In the genomic region with DNA sequence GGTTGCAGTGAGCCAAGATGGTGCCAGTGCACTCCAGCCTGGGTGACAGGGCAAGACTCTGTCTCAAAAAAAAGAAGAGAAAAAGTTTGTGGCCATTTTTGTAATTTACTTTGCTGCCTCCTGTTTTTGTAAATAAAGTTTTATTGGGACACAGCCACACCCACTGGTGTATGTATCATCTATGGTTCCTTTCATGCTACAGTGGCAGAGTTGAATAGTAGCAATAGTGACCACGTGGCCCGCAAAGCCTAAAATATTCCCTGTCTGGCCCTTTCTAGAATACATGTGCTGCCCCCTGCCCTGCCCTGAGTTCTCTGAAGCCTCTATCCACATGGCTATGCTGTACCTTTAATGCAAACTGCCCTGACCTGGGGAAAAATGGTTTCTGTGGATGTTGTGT, we compare ENCODE assay signal across 35 cellular contexts.
"Had no signal": no experiment of that assay in that cellular context is flagged by ENCODE, and none has a peak within 500 bp of the region (broad histone marks: within the 10 kb centered on the region; RNA-seq: fewer than 3 reads in every experiment).

No MANE protein-coding gene starts in this region.

- H3K4me3 ChIP-seq: adrenal gland, body of pancreas, colonic mucosa had no signal

- H3K36me3 ChIP-seq: adrenal gland, colonic mucosa, WERI-Rb-1 had no signal

- H3K4me1 ChIP-seq: adrenal gland, body of pancreas, colonic mucosa had no signal

- H3K36me3 Mint-ChIP-seq: activated CD8-positive, alpha-beta memory T cell treated with anti-CD3 and anti-CD28 coated beads, Interleukin-2, amount 10 ng/mL, durations not matched to agents 7 days and 5 days; activated naive CD4-positive, alpha-beta T cell treated with anti-CD3 and anti-CD28 coated beads, Interleukin-2, amount 50 U/mL, for 24 hours; activated naive CD8-positive, alpha-beta T cell treated with anti-CD3 and anti-CD28 coated beads for 36 hours had no signal

- H3K27me3 ChIP-seq: adrenal gland, body of pancreas, colonic mucosa had no signal

- H3K9me3 ChIP-seq: adrenal gland, body of pancreas, colonic mucosa had no signal

- H3K4me1 Mint-ChIP-seq: activated B cell treated with CpG ODN at 0.5 μM for 24 hours; activated CD8-positive, alpha-beta memory T cell treated with anti-CD3 and anti-CD28 coated beads, Interleukin-2, amount 10 ng/mL, durations not matched to agents 7 days and 5 days; activated naive CD4-positive, alpha-beta T cell treated with anti-CD3 and anti-CD28 coated beads, Interleukin-2, amount 50 U/mL, for 24 hours; activated naive CD8-positive, alpha-beta T cell treated with anti-CD3 and anti-CD28 coated beads for 36 hours; activated naive CD8-positive, alpha-beta T cell treated with anti-CD3 and anti-CD28 coated beads, Interleukin-2, amount 50 U/mL, for 24 hours; T-helper 17 cell had no signal

- ATAC-seq: activated CD4-positive, CD25-positive, alpha-beta regulatory T cell treated with anti-CD3 and anti-CD28 coated beads, Interleukin-2, amount 50 U/mL, for 24 hours; activated CD8-positive, alpha-beta memory T cell treated with anti-CD3 and anti-CD28 coated beads, Interleukin-2, amount 10 ng/mL, durations not matched to agents 7 days and 5 days; activated CD8-positive, alpha-beta T cell treated with anti-CD3 and anti-CD28 coated beads, Interleukin-2, amount 10 ng/mL, durations not matched to agents 7 days and 5 days; activated naive CD8-positive, alpha-beta T cell treated with anti-CD3 and anti-CD28 coated beads, Interleukin-2, amount 50 U/mL, for 24 hours; body of pancreas; T-helper 17 cell had no signal

- H3K27me3 Mint-ChIP-seq: activated naive CD4-positive, alpha-beta T cell treated with anti-CD3 and anti-CD28 coated beads, Interleukin-2, amount 50 U/mL, for 24 hours; activated naive CD8-positive, alpha-beta T cell treated with anti-CD3 and anti-CD28 coated beads for 36 hours; activated naive CD8-positive, alpha-beta T cell treated with anti-CD3 and anti-CD28 coated beads, Interleukin-2, amount 50 U/mL, for 24 hours; T-helper 17 cell had no signal

- FAIRE-seq: endometrium, endothelial cell of umbilical vein, frontal cortex had no signal

- DNase-seq: activated B cell treated with CpG ODN at 0.5 μM for 24 hours; activated CD4-positive, alpha-beta T cell treated with anti-CD3 and anti-CD28 coated beads for 48 hours; activated CD4-positive, alpha-beta T cell treated with anti-CD3 and anti-CD28 coated beads, Interleukin-2, amount 50 U/mL, for 1 hour; activated CD4-positive, alpha-beta T cell treated with anti-CD3 and anti-CD28 coated beads, Interleukin-2, amount 50 U/mL, for 48 hours; activated CD8-positive, alpha-beta memory T cell treated with anti-CD3 and anti-CD28 coated beads, Interleukin-2, amount 10 ng/mL, durations not matched to agents 7 days and 5 days; activated CD8-positive, alpha-beta memory T cell treated with anti-CD3 and anti-CD28 coated beads, Interleukin-2, amount 50 U/mL, for 4 hours; activated CD8-positive, alpha-beta T cell treated with anti-CD3 and anti-CD28 coated beads, Interleukin-2, amount 10 ng/mL, durations not matched to agents 7 days and 5 days; activated effector memory CD4-positive, alpha-beta T cell treated with anti-CD3 and anti-CD28 coated beads, Interleukin-2, amount 50 U/mL, for 16 hours; activated naive CD4-positive, alpha-beta T cell treated with anti-CD3 and anti-CD28 coated beads for 36 hours; activated naive CD8-positive, alpha-beta T cell treated with anti-CD3 and anti-CD28 coated beads for 36 hours; activated naive CD8-positive, alpha-beta T cell treated with anti-CD3 and anti-CD28 coated beads, Interleukin-2, amount 50 U/mL, for 24 hours; activated T-cell treated with anti-CD3 and anti-CD28 coated beads, Interleukin-2, amount 50 U/mL, for 1 hour; activated T-cell treated with anti-CD3 and anti-CD28 coated beads, Interleukin-2, amount 50 U/mL, for 48 hours; adrenal gland; amygdala; aorta; body of pancreas; central memory CD4-positive, alpha-beta T cell; cerebellar nuclear complex; colonic mucosa; effector CD8-positive, alpha-beta T cell; foreskin fibroblast; T-helper 1 cell; T-helper 17 cell; T1000; WERI-Rb-1 had no signal

- H3K27ac Mint-ChIP-seq: activated B cell treated with CpG ODN at 0.5 μM for 24 hours; activated CD8-positive, alpha-beta memory T cell treated with anti-CD3 and anti-CD28 coated beads, Interleukin-2, amount 10 ng/mL, durations not matched to agents 7 days and 5 days; activated naive CD4-positive, alpha-beta T cell treated with anti-CD3 and anti-CD28 coated beads for 36 hours; activated naive CD4-positive, alpha-beta T cell treated with anti-CD3 and anti-CD28 coated beads, Interleukin-2, amount 50 U/mL, for 24 hours; activated naive CD8-positive, alpha-beta T cell treated with anti-CD3 and anti-CD28 coated beads for 36 hours; activated naive CD8-positive, alpha-beta T cell treated with anti-CD3 and anti-CD28 coated beads, Interleukin-2, amount 50 U/mL, for 24 hours; activated T-helper 1 cell treated with anti-CD3 and anti-CD28 coated beads, Interleukin-12 subunit alpha, Interleukin-12 subunit beta, Interleukin-2, Interleukin-4 antibody, amounts not matched to agents 30 ng/mL and 10 ng/mL and 1 ng/mL, durations not matched to agents 14 hours and 24 hours and 36 hours; activated T-helper 2 cell treated with anti-CD3 and anti-CD28 coated beads, Interferon-gamma antibody, Interleukin-2, Interleukin-4, amounts not matched to agents 10 μg/mL and 5 μg/mL and 100 μg/mL, durations not matched to agents 14 hours and 24 hours and 36 hours; T-helper 2 cell treated with Interferon-gamma antibody and Interleukin-4, amounts not matched to agents 5 μg/mL and 100 μg/mL, for 36 hours had no signal

- H3K27ac ChIP-seq: adrenal gland, body of pancreas, colonic mucosa, epithelial cell of prostate, WERI-Rb-1 had no signal

- H3K9me3 Mint-ChIP-seq: activated B cell treated with CpG ODN at 0.5 μM for 24 hours; activated naive CD4-positive, alpha-beta T cell treated with anti-CD3 and anti-CD28 coated beads for 36 hours; activated naive CD4-positive, alpha-beta T cell treated with anti-CD3 and anti-CD28 coated beads, Interleukin-2, amount 50 U/mL, for 24 hours; activated naive CD8-positive, alpha-beta T cell treated with anti-CD3 and anti-CD28 coated beads for 36 hours; activated naive CD8-positive, alpha-beta T cell treated with anti-CD3 and anti-CD28 coated beads, Interleukin-2, amount 50 U/mL, for 24 hours; activated T-helper 1 cell treated with anti-CD3 and anti-CD28 coated beads, Interleukin-12 subunit alpha, Interleukin-12 subunit beta, Interleukin-2, Interleukin-4 antibody, amounts not matched to agents 30 ng/mL and 10 ng/mL and 1 ng/mL, durations not matched to agents 14 hours and 24 hours and 36 hours; activated T-helper 2 cell treated with anti-CD3 and anti-CD28 coated beads, Interferon-gamma antibody, Interleukin-2, Interleukin-4, amounts not matched to agents 10 μg/mL and 5 μg/mL and 100 μg/mL, durations not matched to agents 14 hours and 24 hours and 36 hours; T-helper 2 cell treated with Interferon-gamma antibody and Interleukin-4, amounts not matched to agents 5 μg/mL and 100 μg/mL, for 36 hours had no signal

- H3K4me3 Mint-ChIP-seq: activated B cell treated with CpG ODN at 0.5 μM for 24 hours; activated CD8-positive, alpha-beta memory T cell treated with anti-CD3 and anti-CD28 coated beads, Interleukin-2, amount 10 ng/mL, durations not matched to agents 7 days and 5 days; activated CD8-positive, alpha-beta T cell treated with anti-CD3 and anti-CD28 coated beads, Interleukin-2, amount 10 ng/mL, durations not matched to agents 7 days and 5 days; activated naive CD4-positive, alpha-beta T cell treated with anti-CD3 and anti-CD28 coated beads for 36 hours; activated naive CD4-positive, alpha-beta T cell treated with anti-CD3 and anti-CD28 coated beads, Interleukin-2, amount 50 U/mL, for 24 hours; activated naive CD8-positive, alpha-beta T cell treated with anti-CD3 and anti-CD28 coated beads for 36 hours; activated naive CD8-positive, alpha-beta T cell treated with anti-CD3 and anti-CD28 coated beads, Interleukin-2, amount 50 U/mL, for 24 hours; activated T-helper 1 cell treated with anti-CD3 and anti-CD28 coated beads, Interleukin-12 subunit alpha, Interleukin-12 subunit beta, Interleukin-2, Interleukin-4 antibody, amounts not matched to agents 30 ng/mL and 10 ng/mL and 1 ng/mL, durations not matched to agents 14 hours and 24 hours and 36 hours; T-helper 17 cell; T-helper 2 cell treated with Interferon-gamma antibody and Interleukin-4, amounts not matched to agents 5 μg/mL and 100 μg/mL, for 36 hours had no signal
